ENCODE assay signal across 8 cellular contexts in genomic region chrX:39652336-39652735, GRCh38.
DNase-seq lines count a peak whose midpoint lies in the region; ATAC-seq and TF ChIP-seq lines count a peak whose summit lies in the region.

No MANE protein-coding gene starts in this region.

- H3K4me1 ChIP-seq in IMR-90 (ENCODE audit: control insufficient read depth, insufficient read depth, low read length): no peaks in the 10 kb centered on the region
- H3K4me1 ChIP-seq in right lobe of liver: no peaks in the 10 kb centered on the region

- ATAC-seq in IMR-90 (ENCODE audit: low read depth): no peak
- peak; percentile 42 to 63 (median 62) for ATAC-seq in right lobe of liver
- ATAC-seq in GM21360 (IDR thresholded peaks at IDR 0.05; ENCODE audit: unreplicated experiment): no peak
- no peak for ATAC-seq in HG03175 (IDR thresholded peaks at IDR 0.05; ENCODE audit: unreplicated experiment)

- no peak overlapping the region for H3K14ac ChIP-seq in IMR-90 (replicated peaks; ENCODE audit: low read depth, low read length)

- H3K56ac ChIP-seq in IMR-90 (ENCODE audit: extremely low read depth, insufficient read depth, low read length): no peak overlapping the region

- CTCF ChIA-PET in IMR-90 (lab: Yijun Ruan, JAX): interaction anchor here (1.3 kb wide), 1 partner anchor 11 kb away, joined by 5 read pairs; no protein-coding TSS in a partner anchor

- in situ Hi-C loops in IMR-90 (cut with MboI; ENCODE audit: low sequenced_read_pairs): no loop called here

- H3K27ac ChIP-seq in IMR-90 (ENCODE audit: insufficient read depth, low read length) (no peak overlapping the region), right lobe of liver (no peak overlapping the region)

- no peak overlapping the region for H4K5ac ChIP-seq in IMR-90 (ENCODE audit: low read depth, low read length)

- no peak overlapping the region for H2AK5ac ChIP-seq in IMR-90 (ENCODE audit: low read depth, low read length)

- no peaks in the 10 kb centered on the region for H3K9me1 ChIP-seq in IMR-90 (ENCODE audit: insufficient read depth, low read length)

- H3K4me3 ChIP-seq in IMR-90 (ENCODE audit: insufficient read depth, low read depth, low read length): no peak overlapping the region
- no peak overlapping the region for H3K4me3 ChIP-seq in right lobe of liver

- no peak overlapping the region for H3K23ac ChIP-seq in IMR-90 (ENCODE audit: low read depth, low read length)

- H2BK15ac ChIP-seq in IMR-90 (ENCODE audit: low read depth, low read length): no peak overlapping the region

- no TSS peak for BruUV-seq in IMR-90 (replicated peaks; lab: Mats Ljungman, UMichigan)

- no peaks in the 10 kb centered on the region for H3K36me3 ChIP-seq in IMR-90 (ENCODE audit: control insufficient read depth, insufficient read depth, low read length)
- H3K36me3 ChIP-seq in right lobe of liver: no peaks in the 10 kb centered on the region

- peak; percentile 39 for TF ChIP-seq CTCF in IMR-90 (conservative IDR thresholded peaks at IDR 0.05; ENCODE audit: low read depth, low read length)
- TF ChIP-seq CTCF in right lobe of liver (IDR thresholded peaks at IDR 0.05): peak; percentile 41 to 61 (median 48)

- no peak overlapping the region for H3K9ac ChIP-seq in IMR-90 (ENCODE audit: low read depth, low read length)

- no peak overlapping the region for H4K91ac ChIP-seq in IMR-90 (ENCODE audit: insufficient read depth, low read depth, low read length)

- peak; percentile 44 for TF ChIP-seq RAD21 in IMR-90 (IDR thresholded peaks at IDR 0.05; ENCODE audit: low read length)

- H2AFZ ChIP-seq in IMR-90 (replicated peaks; ENCODE audit: low read length, poor library complexity): no peak overlapping the region

- no peak overlapping the region for H2BK5ac ChIP-seq in IMR-90 (ENCODE audit: low read depth, low read length, poor library complexity, severe bottlenecking)

- no peak overlapping the region for H2BK120ac ChIP-seq in IMR-90 (ENCODE audit: low read depth, low read length)

- H3K4me2 ChIP-seq in IMR-90 (ENCODE audit: low read depth, low read length): no peak overlapping the region

- POLR2A ChIA-PET in IMR-90 (lab: Charles Lee; ENCODE audit: unreplicated experiment): no interaction called here

- H2AK9ac ChIP-seq in IMR-90 (replicated peaks; ENCODE audit: low read depth, low read length, poor library complexity): no peak overlapping the region

- WGBS in IMR-90 (ENCODE audit: extremely low coverage in 2 of 2, insufficient read length in 1 of 2), 2 experiments: 60% methylated on average over 3 of the region's 5 CpGs; no CpG with 5 or more reads in 1 of the 2 experiments
- 31% methylated on average over 3 of the region's 5 CpGs for WGBS in right lobe of liver (ENCODE audit: insufficient coverage, low coverage, low lambda C conversion rate, missing lambda C conversion rate)

- no peaks in the 10 kb centered on the region for H4K20me1 ChIP-seq in IMR-90 (ENCODE audit: insufficient read depth, low read length)

- no peaks in the 10 kb centered on the region; the same call in 1 of the 2 replicates for H3K9me3 ChIP-seq in IMR-90 (ENCODE audit: control insufficient read depth, insufficient read depth, low read length)
- H3K9me3 ChIP-seq in right lobe of liver: no peaks in the 10 kb centered on the region

- H2BK20ac ChIP-seq in IMR-90 (ENCODE audit: low read depth, low read length): no peak overlapping the region

- no peak overlapping the region for H3K18ac ChIP-seq in IMR-90 (ENCODE audit: low read depth, low read length)

- H3K27me3 ChIP-seq in IMR-90 (ENCODE audit: control insufficient read depth, insufficient read depth, low read length) (peaks cover 42% of the 10 kb centered on the region), right lobe of liver (no peaks in the 10 kb centered on the region)

- intact Hi-C loops in IMR-90 (cut with micrococcal nuclease) (loop anchor here (2.0 to 10.0 kb wide), 3 partner anchors 442 to 614 kb away; partner anchors contain the start of gene BCOR), right lobe of liver (cut with DNase I) (no loop called here)

- no peak overlapping the region for H4K8ac ChIP-seq in IMR-90 (ENCODE audit: low read depth in 2 of 2, low read length in 2 of 2)

- dilution Hi-C loops in IMR-90 (cut with HindIII; ENCODE audit: low sequenced_read_pairs, unreplicated experiment): no loop called here

- TF ChIP-seq POLR2A in IMR-90 (IDR thresholded peaks at IDR 0.05; ENCODE audit: low read depth, low read length) (no peak), right lobe of liver (IDR thresholded peaks at IDR 0.05) (no peak)

- no peaks in the 10 kb centered on the region for H3K79me1 ChIP-seq in IMR-90 (ENCODE audit: low read depth in 1 of 2, low read length in 2 of 2)

- H3K4ac ChIP-seq in IMR-90 (ENCODE audit: low read depth, low read length): no peak overlapping the region

- DNase-seq in ELR (ENCODE audit: low read depth) (peak; percentile 29), IMR-90 (peak; percentile 14), right lobe of liver (peak in 1 of 3 donors; percentile 45), SW 1271 (lab: John Stamatoyannopoulos, UW) (no peak), RKO (ENCODE audit: low spot score) (no peak)
- DNase-seq in activated CD8-positive, alpha-beta memory T cell treated with anti-CD3 and anti-CD28 coated beads, Interleukin-2, amount 50 U/mL, for 48 hours: peak; percentile 50

TF ChIP-seq in IMR-90, 13 proteins besides CTCF, POLR2A, EP300 and RAD21:
- TF ChIP-seq RCOR1 (IDR thresholded peaks at IDR 0.05; ENCODE audit: insufficient replicate concordance, low read length): no peak
- TF ChIP-seq SMC3 (IDR thresholded peaks at IDR 0.05; ENCODE audit: low read depth, low read length): peak; percentile 36
- TF ChIP-seq RFX5 (IDR thresholded peaks at IDR 0.05; ENCODE audit: low read depth, low read length): no peak
- no peak for TF ChIP-seq MAZ (IDR thresholded peaks at IDR 0.05; ENCODE audit: borderline replicate concordance, low read depth, low read length)
- no peak for TF ChIP-seq MXI1 (IDR thresholded peaks at IDR 0.05; ENCODE audit: borderline replicate concordance, low read depth, low read length)
- no peak for TF ChIP-seq MAFK (IDR thresholded peaks at IDR 0.05; ENCODE audit: low read depth, low read length)
- TF ChIP-seq CHD1 (IDR thresholded peaks at IDR 0.05; ENCODE audit: low read depth, low read length): no peak
- TF ChIP-seq ELK1 (IDR thresholded peaks at IDR 0.05; ENCODE audit: borderline replicate concordance, low read depth, low read length): no peak

Comparison
In these comparisons a context has a peak if more than half of its experiments do, and no peak if none do; other contexts are left out.
1. DNase-seq: peak in ELR (single experiment), IMR-90 (single experiment) and activated CD8-positive, alpha-beta memory T cell treated with anti-CD3 and anti-CD28 coated beads, Interleukin-2, amount 50 U/mL, for 48 hours (single experiment); none in SW 1271 (0 of 2) and RKO (single experiment).
2. ATAC-seq: peak in right lobe of liver (4 of 4); none in IMR-90 (single experiment), GM21360 (single experiment) and HG03175 (single experiment).